Comparison of ENCODE assay signal across 13 cellular contexts in genomic region chr6:109979033-109979921, GRCh38. TPM values are rescaled to one million over a fixed set of nuclear protein-coding genes. Genes with fewer than 3 reads are reported as not detected.
DNase-seq lines count a peak whose midpoint lies in the region; ATAC-seq and TF ChIP-seq lines count a peak whose summit lies in the region.
"Had no signal": no experiment of that assay in that cellular context is flagged by ENCODE, and none has a peak within 500 bp of the region (broad histone marks: within the 10 kb centered on the region; RNA-seq: fewer than 3 reads in every experiment).

No MANE protein-coding gene starts in this region.

- peaks cover 7% of the 10 kb centered on the region for H3K4me1 Mint-ChIP-seq in endodermal cell
- H3K4me1 Mint-ChIP-seq: activated naive CD4-positive, alpha-beta T cell treated with anti-CD3 and anti-CD28 coated beads, Interleukin-2, amount 10 ng/mL, durations not matched to agents 7 days and 5 days had no signal

- H3K9ac ChIP-seq in endodermal cell (ENCODE audit: extremely low read depth, low read length, poor library complexity, severe bottlenecking) (no peak overlapping the region), parathyroid adenoma (no peak overlapping the region)

- H3K9me3 Mint-ChIP-seq in endodermal cell = no peaks in the 10 kb centered on the region
- H3K9me3 Mint-ChIP-seq: activated naive CD4-positive, alpha-beta T cell treated with anti-CD3 and anti-CD28 coated beads, Interleukin-2, amount 10 ng/mL, durations not matched to agents 7 days and 5 days had no signal

- peak; percentile 60 for DNase-seq in NCI-H345 (lab: John Stamatoyannopoulos, UW)
- no peak for DNase-seq in NCI-H345 treated with DMSO at 0.1 percent for 48 hours (lab: John Stamatoyannopoulos, UW; ENCODE audit: unreplicated experiment)
- DNase-seq in NCI-H2107 treated with DMSO at 0.1 percent for 48 hours (lab: John Stamatoyannopoulos, UW; ENCODE audit: unreplicated experiment) = peak; percentile 44
- DNase-seq in endodermal cell = peak; percentile 74
- no peak for DNase-seq in HuH-7 (ENCODE audit: low spot score)
- DNase-seq in HEK293T (ENCODE audit: extremely low spot score) = no peak
- DNase-seq: effector CD4-positive, alpha-beta T cell; occipital lobe had no signal

- H3K4me3 ChIP-seq in endodermal cell (ENCODE audit: low read length) (peak overlapping the region; percentile 88), parathyroid adenoma (ENCODE audit: low read depth, low read length) (no peak overlapping the region)
- H3K4me3 ChIP-seq: stomach had no signal

- H2AFZ ChIP-seq in parathyroid adenoma = peak overlapping the region; percentile 81

- no peak for ATAC-seq in GM18519 (IDR thresholded peaks at IDR 0.05; ENCODE audit: low FRiP score, unreplicated experiment)

- CTCF ChIA-PET in HEK293T (lab: Yijun Ruan, JAX) = no interaction called here

- H3K36me3 ChIP-seq in endodermal cell (ENCODE audit: control insufficient read depth, insufficient read depth, low read length) (no peaks in the 10 kb centered on the region), parathyroid adenoma (ENCODE audit: control insufficient read depth, insufficient read depth, low read length) (no peaks in the 10 kb centered on the region)
- H3K36me3 ChIP-seq: stomach had no signal

- peaks cover 81% of the 10 kb centered on the region for H3K27me3 Mint-ChIP-seq in endodermal cell (ENCODE audit: insufficient read depth)

- peak overlapping the region; percentile 67 for H3K4me3 Mint-ChIP-seq in endodermal cell
- H3K4me3 Mint-ChIP-seq: activated naive CD4-positive, alpha-beta T cell treated with anti-CD3 and anti-CD28 coated beads, Interleukin-2, amount 10 ng/mL, durations not matched to agents 7 days and 5 days had no signal

- no peak overlapping the region for H3K4me2 ChIP-seq in parathyroid adenoma (ENCODE audit: low read length)

- TF ChIP-seq CTCF in endodermal cell (conservative IDR thresholded peaks at IDR 0.05) (peak; percentile 21), parathyroid adenoma (IDR thresholded peaks at IDR 0.05) (no peak)

- no peak overlapping the region for H3K27ac Mint-ChIP-seq in endodermal cell

- no peak overlapping the region for H3K27ac ChIP-seq in endodermal cell (ENCODE audit: low read depth, low read length)
- no peak overlapping the region for H3K27ac ChIP-seq in parathyroid adenoma
- H3K27ac ChIP-seq: stomach had no signal

- POLR2A ChIA-PET in HEK293T (lab: Yijun Ruan, JAX) = no interaction called here

- no peaks in the 10 kb centered on the region for H3K79me2 ChIP-seq in parathyroid adenoma

- H3K36me3 Mint-ChIP-seq in endodermal cell (ENCODE audit: low read depth) = no peaks in the 10 kb centered on the region
- H3K36me3 Mint-ChIP-seq: activated naive CD4-positive, alpha-beta T cell treated with anti-CD3 and anti-CD28 coated beads, Interleukin-2, amount 10 ng/mL, durations not matched to agents 7 days and 5 days had no signal

- H3K9me3 ChIP-seq in endodermal cell (ENCODE audit: control insufficient read depth, low read length) (no peaks in the 10 kb centered on the region), parathyroid adenoma (ENCODE audit: control insufficient read depth, low read length) (no peaks in the 10 kb centered on the region)

- WGBS in endodermal cell (ENCODE audit: insufficient coverage in 1 of 2, insufficient read length in 1 of 2), 2 experiments = 44 to 60% methylated on average over 55 to 81 of the region's 81 CpGs

- H3K27me3 ChIP-seq in endodermal cell (ENCODE audit: control insufficient read depth, insufficient read depth, low read length, poor library complexity, severe bottlenecking) (peaks cover 81% of the 10 kb centered on the region), parathyroid adenoma (ENCODE audit: control insufficient read depth, insufficient read depth, low read length) (no peaks in the 10 kb centered on the region)

- H3K4me1 ChIP-seq in endodermal cell (ENCODE audit: control insufficient read depth, insufficient read depth, low read length) (no peaks in the 10 kb centered on the region), parathyroid adenoma (no peaks in the 10 kb centered on the region)

TF ChIP-seq in HEK293T, 16 proteins besides CTCF, POLR2A, EP300 and RAD21:
- TF ChIP-seq FOXM1 (IDR thresholded peaks at IDR 0.05; ENCODE audit: borderline replicate concordance) (no peak), SP1 (IDR thresholded peaks at IDR 0.05) (no peak), ELF4 (IDR thresholded peaks at IDR 0.05) (no peak), ZNF384 (IDR thresholded peaks at IDR 0.05) (no peak), ARNT (IDR thresholded peaks at IDR 0.05) (no peak), PKNOX1 (IDR thresholded peaks at IDR 0.05) (no peak)
TF ChIP-seq in HEK293T: peak in this region for 0.

RNA-seq across cellular contexts. Expression of gene GPR6, which starts 1.2 kb away (rescaled TPM):
- total RNA-seq in endodermal cell = under 1 TPM in 1 of 2 donors, not detected in 1; 0.24 TPM
- not detected for polyA plus RNA-seq in endodermal cell (2013, experiment 1 of 2)
- not detected for polyA plus RNA-seq in endodermal cell (2013, experiment 2 of 2)
- total RNA-seq: occipital lobe, skeletal muscle tissue, stomach had no signal

Comparison
In these comparisons a context has a peak if more than half of its experiments do, and no peak if none do; other contexts are left out.
1. DNase-seq: peak in NCI-H345 (single experiment), NCI-H2107 treated with DMSO at 0.1 percent for 48 hours (single experiment) and endodermal cell (single experiment); none in NCI-H345 treated with DMSO at 0.1 percent for 48 hours (single experiment), HuH-7 (single experiment) and HEK293T (single experiment).